Comparison of ENCODE assay signal across 7 cellular contexts in the genomic region with DNA sequence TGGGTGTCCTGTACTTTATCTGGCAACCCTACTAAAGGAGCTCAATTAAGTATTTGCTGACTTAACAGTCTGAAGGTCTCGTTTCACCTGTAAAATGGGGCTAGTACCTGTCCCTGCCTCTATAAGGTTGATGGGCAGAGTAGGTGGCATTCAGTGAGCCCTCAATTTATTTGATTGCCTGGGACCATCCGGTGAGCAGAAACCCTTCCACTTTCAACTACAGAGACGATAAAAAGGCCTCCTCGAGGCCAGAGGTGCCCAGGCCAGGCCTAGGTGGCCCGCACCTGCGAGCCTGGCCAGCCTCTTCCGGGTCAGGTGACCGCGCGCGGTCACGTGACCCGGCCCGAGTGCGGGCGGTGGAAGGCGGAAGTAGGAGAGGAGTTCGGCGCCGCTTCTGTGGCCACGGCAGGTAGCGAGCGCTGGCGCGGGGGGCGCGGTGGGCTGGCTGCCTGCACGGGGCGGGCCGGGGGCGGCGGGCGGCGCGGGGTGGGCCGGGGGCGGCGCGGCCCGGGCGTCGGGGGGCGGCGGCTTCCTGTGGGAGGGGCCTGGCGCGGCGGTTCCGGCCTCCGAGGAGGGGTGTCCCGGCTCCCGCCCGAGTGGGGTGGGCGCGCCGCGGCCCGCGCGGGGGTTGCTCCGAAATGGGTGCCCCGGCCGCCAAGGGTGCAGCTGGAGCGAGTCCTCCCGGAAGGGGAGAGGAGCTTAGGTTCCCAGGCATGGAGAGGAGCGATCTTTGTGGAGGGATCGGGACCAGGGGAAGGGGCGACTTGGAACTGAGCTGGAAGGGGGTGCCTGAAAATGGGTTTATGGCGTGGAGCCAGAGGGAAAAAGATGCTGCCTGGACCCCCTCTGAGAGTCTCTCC. TPM values are rescaled to one million over a fixed set of nuclear protein-coding genes. Genes with fewer than 3 reads are reported as not detected.
A peak's percentile ranks its signal among the peaks of the same experiment; 100 is the strongest.
DNase-seq lines count a peak whose midpoint lies in the region; ATAC-seq and TF ChIP-seq lines count a peak whose summit lies in the region.

Gene WWP2 (plus strand): TSS at position 350 of the 860 bp plus-strand sequence. CDS start 24,679 bp downstream, outside the sequence.

- BruUV-seq in MCF 10A (replicated peaks; lab: Mats Ljungman, UMichigan), result no TSS peak

- ATAC-seq in GM18502 (IDR thresholded peaks at IDR 0.05; ENCODE audit: poor library complexity, unreplicated experiment), result peak; percentile 77
- peak; percentile 77 for ATAC-seq in HG02852 (IDR thresholded peaks at IDR 0.05; ENCODE audit: unreplicated experiment)

- H3K27me3 ChIP-seq in iPS-20b (ENCODE audit: insufficient read depth, low read length) (no peaks in the 10 kb centered on the region), skeletal muscle tissue (ENCODE audit: control insufficient read depth in 3 of 3, insufficient read depth in 3 of 3, low read length in 3 of 3) (no peaks in the 10 kb centered on the region)

- H3K9me3 Mint-ChIP-seq in MCF 10A (ENCODE audit: unreplicated experiment), result no peaks in the 10 kb centered on the region

- H3K4me3 Mint-ChIP-seq in MCF 10A (ENCODE audit: unreplicated experiment), result peak within 1 kb of the TSS; percentile 75

- DNase-seq in NCI-H2081 treated with DMSO at 0.1 percent for 48 hours (lab: John Stamatoyannopoulos, UW) (peak; percentile 6), MCF 10A (ENCODE audit: unreplicated experiment) (peak; percentile 80)

- POLR2A ChIA-PET in MCF 10A (lab: Yijun Ruan, JAX), result interaction anchor here (0.6 to 3.7 kb wide), 26 partner anchors 8 to 422 kb away, joined by 3 to 45 read pairs (median 4); partner anchors contain the start of genes NIP7, NOB1 and NQO1

- H3K9ac ChIP-seq in iPS-20b (ENCODE audit: low read depth, low read length) (peak within 1 kb of the TSS; percentile 95), skeletal muscle tissue (ENCODE audit: low read depth in 1 of 3, low read length in 3 of 3) (peak within 1 kb of the TSS; percentile 79 to 96 (median 94))

- H3K4me1 ChIP-seq in iPS-20b (ENCODE audit: insufficient read depth, low read length) (peaks cover 10% of the 10 kb centered on the region), skeletal muscle tissue (ENCODE audit: control insufficient read depth in 3 of 3, insufficient read depth in 3 of 3, low read length in 3 of 3) (peaks cover 0 to 12% (median 9%) of the 10 kb centered on the region in 3 donors)

- H3K4me3 ChIP-seq in iPS-20b (ENCODE audit: low read length) (peak within 1 kb of the TSS; percentile 99), skeletal muscle tissue (ENCODE audit: low read length in 3 of 3) (peak within 1 kb of the TSS; percentile 76 to 99 (median 97))

- no peaks in the 10 kb centered on the region for H3K27me3 Mint-ChIP-seq in MCF 10A (ENCODE audit: insufficient read depth, unreplicated experiment)

- intact Hi-C loops in MCF 10A (cut with micrococcal nuclease), result no loop called here

- H3K36me3 Mint-ChIP-seq in MCF 10A (ENCODE audit: insufficient read depth, unreplicated experiment), result no peaks in the 10 kb centered on the region

- TF ChIP-seq CTCF in VCaP (conservative IDR thresholded peaks at IDR 0.05) (no peak), MCF 10A (IDR thresholded peaks at IDR 0.05; ENCODE audit: unreplicated experiment) (no peak)

- H3K36me3 ChIP-seq in iPS-20b (ENCODE audit: insufficient read depth, low read depth, low read length), result no peaks in the 10 kb centered on the region
- H3K36me3 ChIP-seq in skeletal muscle tissue (ENCODE audit: control insufficient read depth in 3 of 3, insufficient read depth in 3 of 3, low read length in 3 of 3), result peaks cover 0 to 2% (median 0%) of the 10 kb centered on the region in 3 donors

- CTCF ChIA-PET in MCF 10A (lab: Yijun Ruan, JAX), result interaction anchor here (0.7 to 1.6 kb wide), 6 partner anchors 8 to 443 kb away, joined by 3 to 9 read pairs (median 4); partner anchors contain the start of gene NOB1

- H3K9me3 ChIP-seq in iPS-20b (ENCODE audit: insufficient read depth, low read depth, low read length), result no peaks in the 10 kb centered on the region
- H3K9me3 ChIP-seq in skeletal muscle tissue (ENCODE audit: control insufficient read depth in 3 of 3, low read length in 3 of 3), result no peaks in the 10 kb centered on the region

- H3K27ac ChIP-seq in VCaP, result peak within 1 kb of the TSS; percentile 94
- H3K27ac ChIP-seq in iPS-20b (ENCODE audit: low read length), result peak within 1 kb of the TSS; percentile 64
- H3K27ac ChIP-seq in skeletal muscle tissue (ENCODE audit: low read depth, low read length), result peak within 1 kb of the TSS; percentile 76

- H3K27ac Mint-ChIP-seq in MCF 10A (ENCODE audit: low read depth, unreplicated experiment), result peak within 1 kb of the TSS; percentile 93

- peaks cover 5% of the 10 kb centered on the region for H3K4me1 Mint-ChIP-seq in MCF 10A (ENCODE audit: insufficient read depth, unreplicated experiment)

RNA-seq across cellular contexts. Expression of gene WWP2, which starts in this region (rescaled TPM):
- total RNA-seq in MCF 10A (2022) (29.3 and 30.4 TPM in 2 replicates), skeletal muscle tissue (14.1 TPM)

Comparison
In these comparisons a context has a peak if more than half of its experiments do, and no peak if none do; other contexts are left out.
1. Peak in every context shown above with its lines: DNase-seq, ATAC-seq, H3K4me3 ChIP-seq and H3K27ac ChIP-seq.